8 cellular contexts compared by ENCODE assay signal in genomic region chr5:91225848-91226686, GRCh38.
DNase-seq lines count a peak whose midpoint lies in the region; ATAC-seq, FAIRE-seq and TF ChIP-seq lines count a peak whose summit lies in the region.

No MANE protein-coding gene starts in this region.

- DNase-seq in GM18507 (ENCODE audit: extremely low spot score, insufficient read length, low read depth) (peak; percentile 11), Peyer's patch (peak; percentile 38 to 79 (median 51)), immature natural killer cell (peak; percentile 24 to 54 (median 38)), amniotic stem cell (lab: John Stamatoyannopoulos, UW) (no peak), GDM1 (lab: John Stamatoyannopoulos, UW) (no peak)
- DNase-seq in activated effector memory CD4-positive, alpha-beta T cell treated with anti-CD3 and anti-CD28 coated beads, Interleukin-2, amount 50 U/mL, for 16 hours: peak; percentile 85
- peak; percentile 8 to 22 for DNase-seq in stimulated activated CD8-positive, alpha-beta memory T cell treated with anti-CD3 and anti-CD28 coated beads, Interleukin-15, amount 100 ng/mL, for 48 hours (ENCODE audit: low read depth in 2 of 2)

- no peaks in the 10 kb centered on the region for H3K27me3 ChIP-seq in Peyer's patch

- H3K4me1 ChIP-seq in Peyer's patch: no peaks in the 10 kb centered on the region

- peak; percentile 73 for ATAC-seq in HG02759 (IDR thresholded peaks at IDR 0.05; ENCODE audit: unreplicated experiment)

- H3K4me1 Mint-ChIP-seq in immature natural killer cell: no peaks in the 10 kb centered on the region

- H3K27ac ChIP-seq in Peyer's patch: no peak overlapping the region

- no peak for TF ChIP-seq POLR2A in Peyer's patch (IDR thresholded peaks at IDR 0.05)

- H3K4me3 Mint-ChIP-seq in immature natural killer cell: no peak overlapping the region

- peaks cover 1 to 3% (median 2%) of the 10 kb centered on the region in 3 donors for H3K27me3 Mint-ChIP-seq in immature natural killer cell (ENCODE audit: low read depth in 3 of 3)

- peaks cover 0 to 2% (median 0%) of the 10 kb centered on the region in 6 donors for H3K9me3 Mint-ChIP-seq in immature natural killer cell

- TF ChIP-seq CTCF in Peyer's patch (IDR thresholded peaks at IDR 0.05): peak in 5 of 6 experiments; percentile 7 to 56 (median 46)

- no peak overlapping the region for H3K27ac Mint-ChIP-seq in immature natural killer cell

- peaks cover 0 to 9% (median 0%) of the 10 kb centered on the region in 3 donors for H3K36me3 Mint-ChIP-seq in immature natural killer cell

- no peaks in the 10 kb centered on the region for H3K36me3 ChIP-seq in Peyer's patch

- no peaks in the 10 kb centered on the region for H3K9me3 ChIP-seq in Peyer's patch

- peak; percentile 67 for FAIRE-seq in GM18507 (lab: Jason Lieb, UNC)

- H3K4me3 ChIP-seq in Peyer's patch: no peak overlapping the region

Comparison
In these comparisons a context has a peak if more than half of its experiments do, and no peak if none do; other contexts are left out.
1. DNase-seq: peak in GM18507 (single experiment), Peyer's patch (3 of 3), activated effector memory CD4-positive, alpha-beta T cell treated with anti-CD3 and anti-CD28 coated beads, Interleukin-2, amount 50 U/mL, for 16 hours (single experiment), immature natural killer cell (3 of 3) and stimulated activated CD8-positive, alpha-beta memory T cell treated with anti-CD3 and anti-CD28 coated beads, Interleukin-15, amount 100 ng/mL, for 48 hours (2 of 2); none in amniotic stem cell (single experiment) and GDM1 (single experiment).